ENCODE assay signal across 8 cellular contexts in genomic region chr1:177780096-177780700, GRCh38.
DNase-seq lines count a peak whose midpoint lies in the region; ATAC-seq and TF ChIP-seq lines count a peak whose summit lies in the region.

No MANE protein-coding gene starts in this region.

- no peak for DNase-seq in GM12864 (ENCODE audit: low read depth)
- peak; percentile 57 to 71 for DNase-seq in Kasumi-1 (lab: John Stamatoyannopoulos, UW)
- DNase-seq in PC-3, result peak; percentile 73
- DNase-seq in fibroblast of lung (ENCODE audit: low read depth in 2 of 2), result peak; percentile 58 to 78
- peak; percentile 84 for DNase-seq in pons (ENCODE audit: low spot score)
- DNase-seq in activated CD8-positive, alpha-beta memory T cell treated with anti-CD3 and anti-CD28 coated beads for 24 hours, result no peak
- DNase-seq in activated T-cell treated with anti-CD3 and anti-CD28 coated beads for 4 hours, result no peak

- no TSS peak for BruUV-seq in PC-3 (replicated peaks; lab: Mats Ljungman, UMichigan)

- H2AFZ ChIP-seq in PC-3 (ENCODE audit: low read length) (no peak overlapping the region), fibroblast of lung (ENCODE audit: low read length) (no peak overlapping the region)

- H3K27me3 ChIP-seq in PC-3 (ENCODE audit: low read length), result no peaks in the 10 kb centered on the region
- H3K27me3 ChIP-seq in fibroblast of lung (ENCODE audit: control insufficient read depth, insufficient read depth, low read length), result peaks cover 2% of the 10 kb centered on the region

- H3K4me3 ChIP-seq in GM12864 (ENCODE audit: low read depth, low read length) (no peak overlapping the region), PC-3 (ENCODE audit: low read length) (no peak overlapping the region), fibroblast of lung (replicated peaks in 1 of 4; ENCODE audit: control extremely low read depth in 1 of 4, insufficient read depth in 1 of 4, low read depth in 3 of 4, low read length in 4 of 4) (no peak overlapping the region)

- H3K4me2 ChIP-seq in PC-3 (ENCODE audit: low read length) (no peak overlapping the region), fibroblast of lung (ENCODE audit: extremely low read depth, insufficient read depth, low read length) (no peak overlapping the region)

- TF ChIP-seq CTCF in GM12864 (IDR thresholded peaks at IDR 0.05; ENCODE audit: low read depth, low read length, missing control alignments) (peak; percentile 46), PC-3 (conservative IDR thresholded peaks at IDR 0.05; ENCODE audit: low read depth, low read length) (peak; percentile 70), fibroblast of lung (conservative IDR thresholded peaks at IDR 0.05 in 1 of 2, IDR thresholded peaks at IDR 0.05 in 1 of 2; ENCODE audit: low read depth in 1 of 2, low read length in 2 of 2) (peak; percentile 57 to 75)

- H3K79me2 ChIP-seq in PC-3 (ENCODE audit: low read length), result no peaks in the 10 kb centered on the region
- no peaks in the 10 kb centered on the region for H3K79me2 ChIP-seq in fibroblast of lung (ENCODE audit: control insufficient read depth, insufficient read depth, low read length)

- H4K20me1 ChIP-seq in PC-3 (ENCODE audit: low read length) (no peaks in the 10 kb centered on the region), fibroblast of lung (ENCODE audit: control insufficient read depth, extremely low read depth, insufficient read depth, low read length) (no peaks in the 10 kb centered on the region)

- intact Hi-C loops in PC-3 (cut with micrococcal nuclease), result loop anchor here (1.0 to 5.0 kb wide), 2 partner anchors 167 to 883 kb away; no protein-coding TSS in a partner anchor

- H3K36me3 ChIP-seq in PC-3 (ENCODE audit: low read depth, low read length) (no peaks in the 10 kb centered on the region), fibroblast of lung (ENCODE audit: control insufficient read depth, insufficient read depth, low read length) (no peaks in the 10 kb centered on the region)

- ATAC-seq in PC-3, result peak; percentile 70
- ATAC-seq in GM21515 (IDR thresholded peaks at IDR 0.05; ENCODE audit: unreplicated experiment), result no peak

- H3K27ac ChIP-seq in PC-3 (ENCODE audit: low read length) (no peak overlapping the region), fibroblast of lung (ENCODE audit: insufficient read depth, low read length) (no peak overlapping the region)

- no peaks in the 10 kb centered on the region for H3F3A ChIP-seq in PC-3 (ENCODE audit: low read length, unreplicated experiment)

- H3K9ac ChIP-seq in PC-3 (ENCODE audit: low read length), result no peak overlapping the region
- H3K9ac ChIP-seq in fibroblast of lung (ENCODE audit: insufficient read depth, low read length), result no peak overlapping the region

- H3K4me1 ChIP-seq in PC-3 (ENCODE audit: insufficient read depth, low read length) (no peaks in the 10 kb centered on the region), fibroblast of lung (ENCODE audit: control insufficient read depth, extremely low read depth, insufficient read depth, low read length) (no peaks in the 10 kb centered on the region)

- POLR2A ChIA-PET in PC-3 (lab: Charles Lee; ENCODE audit: unreplicated experiment), result no interaction called here

- CTCF ChIA-PET in PC-3 (lab: Charles Lee), result interaction anchor here (0.6 kb wide), 1 partner anchor 253 kb away, joined by 4 read pairs; no protein-coding TSS in a partner anchor

- no peaks in the 10 kb centered on the region for H3K9me2 ChIP-seq in PC-3 (replicated peaks; ENCODE audit: low read length)

- H3K9me3 ChIP-seq in PC-3 (ENCODE audit: low read length), result no peaks in the 10 kb centered on the region
- no peaks in the 10 kb centered on the region for H3K9me3 ChIP-seq in fibroblast of lung (ENCODE audit: control insufficient read depth, insufficient read depth, low read depth, low read length)

Comparison
In these comparisons a context has a peak if more than half of its experiments do, and no peak if none do; other contexts are left out.
1. DNase-seq: peak in Kasumi-1 (2 of 2), PC-3 (single experiment), fibroblast of lung (2 of 2) and pons (single experiment); none in GM12864 (single experiment), activated CD8-positive, alpha-beta memory T cell treated with anti-CD3 and anti-CD28 coated beads for 24 hours (single experiment) and activated T-cell treated with anti-CD3 and anti-CD28 coated beads for 4 hours (single experiment).
2. Peak in every context shown above with its lines, with median percentiles within 50 percentile points of each other: CTCF ChIP-seq.